ENCODE assay signal across 22 cellular contexts in genomic region chr3:154050766-154051165, GRCh38.
"Had no signal": no experiment of that assay in that cellular context is flagged by ENCODE, and none has a peak within 500 bp of the region (broad histone marks: within the 10 kb centered on the region; RNA-seq: fewer than 3 reads in every experiment).

No MANE protein-coding gene starts in this region.

- H3K4me1 ChIP-seq: ascending aorta, left ventricle myocardium inferior, suprapubic skin had no signal

- H2AFZ ChIP-seq: hepatocyte had no signal

- H3K4me2 ChIP-seq: hepatocyte had no signal

- H3K27me3 Mint-ChIP-seq: progenitor cell of endocrine pancreas, type B pancreatic cell had no signal

- DNase-seq: activated CD4-positive, alpha-beta T cell treated with anti-CD3 and anti-CD28 coated beads for 1 hour; activated CD4-positive, alpha-beta T cell treated with anti-CD3 and anti-CD28 coated beads, Interleukin-2, amount 50 U/mL, for 4 hours; activated CD8-positive, alpha-beta memory T cell treated with anti-CD3 and anti-CD28 coated beads, Interleukin-2, amount 10 ng/mL, durations not matched to agents 7 days and 5 days; activated naive CD4-positive, alpha-beta T cell treated with anti-CD3 and anti-CD28 coated beads for 36 hours; activated T-cell treated with anti-CD3 and anti-CD28 coated beads, Interleukin-2, amount 50 U/mL, for 1 hour; endodermal cell; left ventricle myocardium inferior; nephron progenitor cell; right cardiac atrium; small intestine; T-cell; T-helper 9 cell had no signal

- H3K9me3 Mint-ChIP-seq: activated naive CD4-positive, alpha-beta T cell treated with anti-CD3 and anti-CD28 coated beads for 36 hours; activated T-helper 2 cell treated with anti-CD3 and anti-CD28 coated beads, Interferon-gamma antibody, Interleukin-2, Interleukin-4, amounts not matched to agents 10 μg/mL and 5 μg/mL and 100 μg/mL, durations not matched to agents 14 hours and 24 hours and 36 hours; stimulated activated naive CD8-positive, alpha-beta T cell treated with anti-CD3 and anti-CD28 coated beads, Interleukin-15, Interleukin-2, amounts not matched to agents 100 ng/mL and 50 ng/mL, for 24 hours; type B pancreatic cell had no signal

- H3K27me3 ChIP-seq: ascending aorta, cardiac muscle cell, hepatocyte, suprapubic skin had no signal

- H3K4me3 ChIP-seq: ascending aorta, cardiac muscle cell, hepatocyte, left ventricle myocardium inferior, suprapubic skin had no signal

- H3K4me3 Mint-ChIP-seq: activated CD8-positive, alpha-beta memory T cell treated with anti-CD3 and anti-CD28 coated beads, Interleukin-2, amount 10 ng/mL, durations not matched to agents 7 days and 5 days; activated naive CD4-positive, alpha-beta T cell treated with anti-CD3 and anti-CD28 coated beads for 36 hours; endodermal cell; nephron progenitor cell; stimulated activated naive CD8-positive, alpha-beta T cell treated with anti-CD3 and anti-CD28 coated beads, Interleukin-15, Interleukin-2, amounts not matched to agents 100 ng/mL and 50 ng/mL, for 24 hours; T-cell; type B pancreatic cell had no signal

- H3K79me2 ChIP-seq: hepatocyte had no signal

- H3K9me3 ChIP-seq: ascending aorta, left ventricle myocardium inferior, suprapubic skin had no signal

- H3K4me1 Mint-ChIP-seq: activated CD8-positive, alpha-beta memory T cell treated with anti-CD3 and anti-CD28 coated beads, Interleukin-2, amount 10 ng/mL, durations not matched to agents 7 days and 5 days; endodermal cell; nephron progenitor cell; T-cell had no signal

- ATAC-seq: activated CD8-positive, alpha-beta memory T cell treated with anti-CD3 and anti-CD28 coated beads, Interleukin-2, amount 10 ng/mL, durations not matched to agents 7 days and 5 days; right cardiac atrium; T-cell had no signal

- H3K27ac Mint-ChIP-seq: activated CD8-positive, alpha-beta memory T cell treated with anti-CD3 and anti-CD28 coated beads, Interleukin-2, amount 10 ng/mL, durations not matched to agents 7 days and 5 days; activated naive CD4-positive, alpha-beta T cell treated with anti-CD3 and anti-CD28 coated beads for 36 hours; activated T-helper 2 cell treated with anti-CD3 and anti-CD28 coated beads, Interferon-gamma antibody, Interleukin-2, Interleukin-4, amounts not matched to agents 10 μg/mL and 5 μg/mL and 100 μg/mL, durations not matched to agents 14 hours and 24 hours and 36 hours; endodermal cell; nephron progenitor cell; progenitor cell of endocrine pancreas; stimulated activated naive CD8-positive, alpha-beta T cell treated with anti-CD3 and anti-CD28 coated beads, Interleukin-15, Interleukin-2, amounts not matched to agents 100 ng/mL and 50 ng/mL, for 24 hours; T-cell; type B pancreatic cell had no signal

- H3K36me3 ChIP-seq: ascending aorta, cardiac muscle cell, left ventricle myocardium inferior, suprapubic skin had no signal

- FAIRE-seq: keratinocyte, small intestine had no signal

- H3K27ac ChIP-seq: ascending aorta, cardiac muscle cell, hepatocyte, left ventricle myocardium inferior, suprapubic skin, VCaP had no signal

- H3K36me3 Mint-ChIP-seq: activated CD8-positive, alpha-beta memory T cell treated with anti-CD3 and anti-CD28 coated beads, Interleukin-2, amount 10 ng/mL, durations not matched to agents 7 days and 5 days; T-cell; type B pancreatic cell had no signal
